In genomic region chr18:50622320-50622719, GRCh38 we compare ENCODE assay signal across 20 cellular contexts.
"Had no signal": no experiment of that assay in that cellular context is flagged by ENCODE, and none has a peak within 500 bp of the region (broad histone marks: within the 10 kb centered on the region; RNA-seq: fewer than 3 reads in every experiment).

No MANE protein-coding gene starts in this region.

- H3K9me3 Mint-ChIP-seq: type B pancreatic cell had no signal

- DNase-seq: dermis blood vessel endothelial cell; erythroblast; foreskin keratinocyte; heart left ventricle; hippocampal formation; left colon; left ventricle myocardium superior; mesenchymal stem cell; midbrain; naive B cell; stimulated activated CD4-positive, alpha-beta T cell treated with anti-CD3 and anti-CD28 coated beads, Interleukin-2, amount 100 ng/mL, for 24 hours; stimulated activated CD4-positive, alpha-beta T cell treated with anti-CD3 and anti-CD28 coated beads, Interleukin-4, amount 100 ng/mL, for 4 hours; stimulated activated naive CD4-positive, alpha-beta T cell; stomach had no signal

- H3K4me3 ChIP-seq: heart left ventricle, lung, skin epidermis, stomach, vagina had no signal

- H3K36me3 Mint-ChIP-seq: type B pancreatic cell had no signal

- H3K36me3 ChIP-seq: heart left ventricle, neutrophil, stomach, vagina had no signal

- H3K4me1 Mint-ChIP-seq: naive B cell had no signal

- H3K27me3 ChIP-seq: heart left ventricle, stomach, vagina had no signal

- H3K9me3 ChIP-seq: heart left ventricle, neutrophil, stomach, vagina had no signal

- H3K27ac Mint-ChIP-seq: naive B cell, type B pancreatic cell had no signal

- H3K27ac ChIP-seq: foreskin keratinocyte, neutrophil, skin epidermis, vagina had no signal

- H3K4me1 ChIP-seq: foreskin keratinocyte, vagina had no signal

- H3K4me3 Mint-ChIP-seq: naive B cell, nephron, type B pancreatic cell had no signal
